Comparison of ENCODE assay signal across 28 cellular contexts in genomic region chr19:4508698-4509097, GRCh38. TPM values are rescaled to one million over a fixed set of nuclear protein-coding genes. Genes with fewer than 3 reads are reported as not detected.
DNase-seq lines count a peak whose midpoint lies in the region; ATAC-seq lines count a peak whose summit lies in the region.
"Had no signal": no experiment of that assay in that cellular context is flagged by ENCODE, and none has a peak within 500 bp of the region (broad histone marks: within the 10 kb centered on the region; RNA-seq: fewer than 3 reads in every experiment).

No MANE protein-coding gene starts in this region.

- DNase-seq in Right ventricle myocardium superior (peak; percentile 55), Right ventricle myocardium inferior (ENCODE audit: missing footprints) (no peak), NCI-H1092 treated with DMSO at 0.1 percent for 48 hours (lab: John Stamatoyannopoulos, UW) (peak; percentile 52), trophoblast cell (peak; percentile 44 to 72)
- DNase-seq in activated effector memory CD4-positive, alpha-beta T cell treated with Interleukin-2 at 50 U/mL for 16 hours = no peak
- DNase-seq: CD4-positive, alpha-beta T cell; DMS53; GDM1; Karpas-422; NCI-H1105; NCI-H1436 treated with DMSO at 0.1 percent for 48 hours; NCI-H187 treated with DMSO at 0.1 percent for 48 hours; NCI-H510A; NCI-H748 treated with DMSO at 0.1 percent for 48 hours; NK-92 treated with Interleukin-12 subunit alpha and Interleukin-12 subunit beta, amount 100 ng/mL, for 24 hours; PC-3; SHP77; T-cell had no signal

- no peak overlapping the region for H2AK5ac ChIP-seq in trophoblast cell (ENCODE audit: low read length)

- intact Hi-C loops in Right ventricle myocardium superior (cut with DNase I) = no loop called here
- intact Hi-C loops in Right ventricle myocardium inferior (cut with DNase I) = no loop called here

- H4K8ac ChIP-seq in trophoblast cell (ENCODE audit: low read depth, low read length) = no peak overlapping the region

- no peak overlapping the region for H3K18ac ChIP-seq in trophoblast cell (ENCODE audit: low read length)

- no CpG with 5 or more reads among the region's 21 CpGs for WGBS in trophoblast cell (ENCODE audit: extremely low coverage, insufficient coverage, insufficient read length)

- H3K79me1 ChIP-seq in trophoblast cell (ENCODE audit: low read length) = no peaks in the 10 kb centered on the region

- no peak overlapping the region for H3K4me2 ChIP-seq in trophoblast cell (ENCODE audit: low read length)
- H3K4me2 ChIP-seq: BLaER1 treated with 17β-estradiol and CSF1 and Interleukin-3, amounts not matched to agents 10 nM and 100 nM had no signal

- H3K9ac ChIP-seq in trophoblast cell (ENCODE audit: low read length) = no peak overlapping the region
- H3K9ac ChIP-seq in stomach smooth muscle (ENCODE audit: low read length in 2 of 2) = no peak overlapping the region
- H3K9ac ChIP-seq: BLaER1 treated with 17β-estradiol and CSF1 and Interleukin-3, amounts not matched to agents 10 nM and 100 nM had no signal

- H3K23ac ChIP-seq in trophoblast cell (ENCODE audit: low read length) = no peak overlapping the region

- H2BK12ac ChIP-seq in trophoblast cell (ENCODE audit: low read length) = no peak overlapping the region

- H3K4me1 ChIP-seq in trophoblast cell (ENCODE audit: control insufficient read depth in 1 of 2, insufficient read depth in 2 of 2, low read length in 2 of 2) (no peaks in the 10 kb centered on the region), stomach smooth muscle (ENCODE audit: control insufficient read depth, insufficient read depth, low read length) (peaks cover 48% of the 10 kb centered on the region)

- H4K91ac ChIP-seq in trophoblast cell (ENCODE audit: low read depth, low read length) = no peak overlapping the region

- H3K9me3 ChIP-seq in trophoblast cell (ENCODE audit: insufficient read depth, low read depth, low read length) (peaks cover 8% of the 10 kb centered on the region), stomach smooth muscle (ENCODE audit: control insufficient read depth in 2 of 2, low read length in 2 of 2) (no peaks in the 10 kb centered on the region)
- H3K9me3 ChIP-seq: BLaER1 treated with 17β-estradiol and CSF1 and Interleukin-3, amounts not matched to agents 10 nM and 100 nM had no signal

- H2BK5ac ChIP-seq in trophoblast cell (ENCODE audit: low read depth, low read length, poor library complexity) = no peak overlapping the region

- ATAC-seq in Right ventricle myocardium superior (ENCODE audit: poor library complexity) = no peak
- ATAC-seq in Right ventricle myocardium inferior = no peak
- ATAC-seq in GM19351 (IDR thresholded peaks at IDR 0.05; ENCODE audit: unreplicated experiment) = no peak
- no peak for ATAC-seq in HG03439 (IDR thresholded peaks at IDR 0.05; ENCODE audit: unreplicated experiment)
- ATAC-seq: GM12878, HCT116, HepG2, PC-3, T-cell had no signal

- no peak overlapping the region for H2BK120ac ChIP-seq in trophoblast cell (ENCODE audit: insufficient read depth, low read length, poor library complexity)

- H3K14ac ChIP-seq in trophoblast cell (ENCODE audit: low read length) = no peak overlapping the region

- no peak overlapping the region for H4K12ac ChIP-seq in trophoblast cell (ENCODE audit: low read depth, low read length)

- no peak overlapping the region for H3K27ac ChIP-seq in trophoblast cell (ENCODE audit: low read depth, low read length)
- peak overlapping the region; percentile 41 for H3K27ac ChIP-seq in stomach smooth muscle (ENCODE audit: low read length)
- H3K27ac ChIP-seq: BLaER1 treated with 17β-estradiol and CSF1 and Interleukin-3, amounts not matched to agents 10 nM and 100 nM had no signal

- H3K4me3 ChIP-seq in trophoblast cell (ENCODE audit: low read depth, low read length) = no peak overlapping the region
- H3K4me3 ChIP-seq in stomach smooth muscle (ENCODE audit: low read length in 2 of 2) = no peak overlapping the region
- H3K4me3 ChIP-seq: BLaER1 treated with 17β-estradiol and CSF1 and Interleukin-3, amounts not matched to agents 10 nM and 100 nM; GM12878 had no signal

- H3K36me3 ChIP-seq in trophoblast cell (ENCODE audit: control insufficient read depth in 1 of 2, insufficient read depth in 2 of 2, low read length in 2 of 2) (peaks cover 21 to 26% of the 10 kb centered on the region in 2 experiments), stomach smooth muscle (ENCODE audit: control insufficient read depth in 2 of 2, insufficient read depth in 2 of 2, low read length in 2 of 2) (peaks cover 33 to 64% of the 10 kb centered on the region in 2 donors)

- no peaks in the 10 kb centered on the region for H3K27me3 ChIP-seq in trophoblast cell (ENCODE audit: insufficient read depth, low read length)
- H3K27me3 ChIP-seq in stomach smooth muscle (ENCODE audit: control insufficient read depth in 1 of 2, insufficient read depth in 2 of 2, low read length in 2 of 2) = no peaks in the 10 kb centered on the region
- H3K27me3 ChIP-seq: BLaER1 treated with 17β-estradiol and CSF1 and Interleukin-3, amounts not matched to agents 10 nM and 100 nM had no signal

- H3K79me2 ChIP-seq in trophoblast cell (ENCODE audit: control insufficient read depth, insufficient read depth, low read length, poor library complexity) = no peaks in the 10 kb centered on the region

- H3K4ac ChIP-seq in trophoblast cell (ENCODE audit: low read depth, low read length) = no peak overlapping the region

- no peak overlapping the region for H2AFZ ChIP-seq in trophoblast cell (ENCODE audit: insufficient read depth, low read length, poor library complexity)

RNA-seq across cellular contexts. Expression of gene PLIN4, which starts 9.6 kb away (rescaled TPM):
- total RNA-seq in Right ventricle myocardium superior (239 TPM), Right ventricle myocardium inferior (241 TPM)
- 0.48 and 0.50 TPM in 2 replicates for polyA plus RNA-seq in trophoblast cell (2013)
- total RNA-seq: CD4-positive, alpha-beta T cell had no signal

RNA-seq across cellular contexts. Expression of gene PLIN5, which starts 26.3 kb away (rescaled TPM):
- total RNA-seq in Right ventricle myocardium superior (64.6 TPM), Right ventricle myocardium inferior (50.4 TPM)
- polyA plus RNA-seq in trophoblast cell (2013) = 0.17 and 0.22 TPM in 2 replicates
- total RNA-seq: HT1080, SK-MEL-5 had no signal
- polyA plus RNA-seq: AG04450 had no signal

RNA-seq across cellular contexts. Expression of gene LRG1, which starts 31.1 kb away (rescaled TPM):
- total RNA-seq in Right ventricle myocardium superior (0.22 TPM), Right ventricle myocardium inferior (0.73 TPM)
- 1.7 and 1.8 TPM in 2 replicates for polyA plus RNA-seq in trophoblast cell (2013)
- total RNA-seq: CD4-positive, alpha-beta T cell; HT1080 had no signal

RNA-seq across cellular contexts. Expression of gene HDGFL2, which starts 36.6 kb away (rescaled TPM):
- total RNA-seq in Right ventricle myocardium superior = 27.8 TPM
- 28.2 TPM for total RNA-seq in Right ventricle myocardium inferior
- 48.0 and 49.8 TPM in 2 replicates for polyA plus RNA-seq in trophoblast cell (2013)

RNA-seq across cellular contexts. Expression of gene SEMA6B, which starts 50.8 kb away (rescaled TPM):
- total RNA-seq in Right ventricle myocardium superior (15.0 TPM), Right ventricle myocardium inferior (16.7 TPM)
- polyA plus RNA-seq in trophoblast cell (2013) = 0.36 and 0.38 TPM in 2 replicates
- polyA plus RNA-seq: GM12878 had no signal

Comparison
In these comparisons a context has a peak if more than half of its experiments do, and no peak if none do; other contexts are left out.
1. DNase-seq: peak in Right ventricle myocardium superior (single experiment), NCI-H1092 treated with DMSO at 0.1 percent for 48 hours (single experiment) and trophoblast cell (2 of 2); none in Right ventricle myocardium inferior (single experiment) and activated effector memory CD4-positive, alpha-beta T cell treated with Interleukin-2 at 50 U/mL for 16 hours (single experiment).